ENCODE assay signal across 24 cellular contexts in the genomic region with DNA sequence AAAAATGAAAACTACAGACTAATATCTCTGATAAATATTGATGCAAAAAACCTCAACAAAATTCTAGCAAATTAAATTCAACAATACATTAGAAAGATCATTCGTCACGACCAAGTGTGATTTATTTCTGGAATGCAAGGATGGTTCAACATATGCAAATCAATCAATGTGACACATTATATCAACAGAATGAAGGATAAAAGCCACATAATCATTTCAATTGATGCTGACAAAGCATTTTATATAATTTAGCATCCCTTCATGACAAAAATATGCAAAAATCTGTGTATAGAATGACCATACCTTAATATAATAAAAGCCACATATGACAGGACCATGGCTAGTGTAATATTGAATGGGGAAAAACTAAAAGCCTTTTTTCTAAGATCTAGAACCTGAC.
DNase-seq lines count a peak whose midpoint lies in the region; ATAC-seq, FAIRE-seq and TF ChIP-seq lines count a peak whose summit lies in the region.
"Had no signal": no experiment of that assay in that cellular context is flagged by ENCODE, and none has a peak within 500 bp of the region (broad histone marks: within the 10 kb centered on the region; RNA-seq: fewer than 3 reads in every experiment).

No MANE protein-coding gene starts in this region.

- H2BK120ac ChIP-seq in H9 (ENCODE audit: low read depth, low read length, poor library complexity, severe bottlenecking): no peak overlapping the region

- no peak overlapping the region for H3K14ac ChIP-seq in H9 (ENCODE audit: insufficient read depth, low read length)

- H4K8ac ChIP-seq in H9 (replicated peaks; ENCODE audit: insufficient read length, low read depth, low read length): no peak overlapping the region

- no peak overlapping the region for H2BK5ac ChIP-seq in H9 (ENCODE audit: insufficient read length, low read length)

- H2BK12ac ChIP-seq in H9 (ENCODE audit: insufficient read length, low read depth, low read length): no peak overlapping the region

- no peak overlapping the region for H3K18ac ChIP-seq in H9 (ENCODE audit: insufficient read length, low read depth, low read length)

- H3K36me3 Mint-ChIP-seq in MCF 10A (ENCODE audit: insufficient read depth, unreplicated experiment) (no peaks in the 10 kb centered on the region), H9 (ENCODE audit: insufficient read depth in 1 of 3, low read depth in 3 of 3) (peaks cover 7 to 23% (median 8%) of the 10 kb centered on the region in 3 experiments; a peak in 5 of 7 replicates)
- H3K36me3 Mint-ChIP-seq: CD4-positive, alpha-beta memory T cell had no signal

- peaks cover 10% of the 10 kb centered on the region for H3K9me3 ChIP-seq in mammary epithelial cell (replicated peaks; ENCODE audit: insufficient read depth, low read length)
- H3K9me3 ChIP-seq in HEK293 (ENCODE audit: control insufficient read depth, insufficient read depth, low read depth, low read length): peaks cover 2% of the 10 kb centered on the region; the same call in 1 of the 2 replicates
- no peaks in the 10 kb centered on the region for H3K9me3 ChIP-seq in K562 (replicated peaks; ENCODE audit: control insufficient read depth, insufficient read depth, low read depth, low read length)
- H3K9me3 ChIP-seq in small intestine (ENCODE audit: control insufficient read depth, low read depth): no peaks in the 10 kb centered on the region
- peaks cover 11% of the 10 kb centered on the region for H3K9me3 ChIP-seq in H9 (ENCODE audit: control insufficient read depth, low read depth, low read length)
- H3K9me3 ChIP-seq: BE2C had no signal

- peaks cover 19% of the 10 kb centered on the region for H3K9me3 Mint-ChIP-seq in MCF 10A (ENCODE audit: unreplicated experiment)
- H3K9me3 Mint-ChIP-seq in H9: peaks cover 82 to 87% of the 10 kb centered on the region in 2 experiments

- no peak overlapping the region for H4K5ac ChIP-seq in H9 (ENCODE audit: insufficient read length, low read depth, low read length)

- no TSS peak for BruUV-seq in MCF 10A (replicated peaks; lab: Mats Ljungman, UMichigan)
- BruUV-seq in mammary epithelial cell (replicated peaks; lab: Mats Ljungman, UMichigan): no TSS peak
- BruUV-seq in K562 (replicated peaks; lab: Mats Ljungman, UMichigan): no TSS peak

- in situ Hi-C loops in mammary epithelial cell (cut with MboI; ENCODE audit: low sequenced_read_pairs in 2 of 2): no loop called here
- in situ Hi-C loops in K562 (cut with MboI): no loop called here

- POLR2A ChIA-PET in MCF 10A (lab: Yijun Ruan, JAX): interaction anchor here (2.5 kb wide), 1 partner anchor 11 kb away, joined by 10 read pairs; no protein-coding TSS in a partner anchor
- POLR2A ChIA-PET in HEK293 (lab: Yijun Ruan, JAX): no interaction called here
- POLR2A ChIA-PET in K562 (lab: Yijun Ruan, JAX): no interaction called here

- H3K4me1 Mint-ChIP-seq in MCF 10A (ENCODE audit: insufficient read depth, unreplicated experiment): peaks cover 25% of the 10 kb centered on the region
- peaks cover 2 to 3% of the 10 kb centered on the region in 2 experiments; a peak in 2 of 4 replicates for H3K4me1 Mint-ChIP-seq in H9
- H3K4me1 Mint-ChIP-seq: CD4-positive, alpha-beta memory T cell had no signal

- H2AK5ac ChIP-seq in H9 (ENCODE audit: insufficient read length, low read length): no peak overlapping the region

- H3K23me2 ChIP-seq in H9 (ENCODE audit: insufficient read length, low read depth, low read length, poor library complexity, severe bottlenecking): no peaks in the 10 kb centered on the region

- no peak for ATAC-seq in K562
- ATAC-seq: HCT116 had no signal

- TF ChIP-seq CTCF in MCF 10A (IDR thresholded peaks at IDR 0.05; ENCODE audit: unreplicated experiment) (no peak), mammary epithelial cell (conservative IDR thresholded peaks at IDR 0.05 in 1 of 2, IDR thresholded peaks at IDR 0.05 in 1 of 2; ENCODE audit: extremely low read depth in 1 of 2, insufficient read depth in 1 of 2, low read depth in 1 of 2, low read length in 2 of 2) (no peak), HEK293 (tag by site-specific recombination; IDR thresholded peaks at IDR 0.05) (no peak), K562 (IDR thresholded peaks at IDR 0.05 in 2 of 3, conservative IDR thresholded peaks at IDR 0.05 in 1 of 3; ENCODE audit: insufficient read depth in 2 of 3, low read depth in 1 of 3, low read length in 3 of 3) (no peak), H9 (conservative IDR thresholded peaks at IDR 0.05) (no peak)

- no peaks in the 10 kb centered on the region for H3K36me3 ChIP-seq in mammary epithelial cell (ENCODE audit: insufficient read depth, low read length)
- no peaks in the 10 kb centered on the region for H3K36me3 ChIP-seq in HEK293 (ENCODE audit: control insufficient read depth in 2 of 2, insufficient read depth in 1 of 2, low read length in 2 of 2)
- H3K36me3 ChIP-seq in K562 (ENCODE audit: control insufficient read depth, insufficient read depth, low read length): no peaks in the 10 kb centered on the region
- no peaks in the 10 kb centered on the region for H3K36me3 ChIP-seq in small intestine (ENCODE audit: control insufficient read depth in 2 of 2, insufficient read depth in 2 of 2, low read length in 2 of 2)
- H3K36me3 ChIP-seq: BE2C; BLaER1 treated with 17β-estradiol and CSF1 and Interleukin-3, amounts not matched to agents 10 nM and 100 nM had no signal

- intact Hi-C loops in MCF 10A (cut with micrococcal nuclease): loop anchor here (5.0 kb wide), 1 partner anchor 58 kb away; no protein-coding TSS in a partner anchor
- intact Hi-C loops in mammary epithelial cell (cut with micrococcal nuclease): no loop called here
- intact Hi-C loops in K562 (cut with micrococcal nuclease): no loop called here

- no peaks in the 10 kb centered on the region for H4K20me1 ChIP-seq in mammary epithelial cell (ENCODE audit: insufficient read depth, low read length)
- no peaks in the 10 kb centered on the region for H4K20me1 ChIP-seq in K562 (replicated peaks; ENCODE audit: control insufficient read depth, insufficient read depth, low read length)
- H4K20me1 ChIP-seq in H9 (ENCODE audit: control insufficient read depth, insufficient read depth, insufficient read length): no peaks in the 10 kb centered on the region
- H4K20me1 ChIP-seq: BLaER1 treated with 17β-estradiol and CSF1 and Interleukin-3, amounts not matched to agents 10 nM and 100 nM had no signal

- no peak overlapping the region for H3K23ac ChIP-seq in H9 (ENCODE audit: insufficient read length, low read depth, low read length)

- H3K4me3 ChIP-seq in mammary epithelial cell (replicated peaks in 1 of 3; ENCODE audit: insufficient read depth in 1 of 3, low read depth in 2 of 3, low read length in 3 of 3): no peak overlapping the region
- H3K4me3 ChIP-seq in HEK293 (ENCODE audit: low read depth, low read length): no peak overlapping the region
- H3K4me3 ChIP-seq in K562: no peak overlapping the region
- H3K4me3 ChIP-seq in small intestine (ENCODE audit: low read depth in 1 of 2, low read length in 2 of 2): no peak overlapping the region
- H3K4me3 ChIP-seq: BLaER1 treated with 17β-estradiol and CSF1 and Interleukin-3, amounts not matched to agents 10 nM and 100 nM had no signal

- TF ChIP-seq POLR2A in K562 (conservative IDR thresholded peaks at IDR 0.05): no peak

- H3T11ph ChIP-seq in H9 (ENCODE audit: low read length): no peak overlapping the region

- 55% methylated on average over 2 of the region's 2 CpGs for WGBS in mammary epithelial cell (ENCODE audit: low coverage, missing lambda C conversion rate)
- 0% methylated on average over 2 of the region's 2 CpGs for WGBS in K562 (ENCODE audit: insufficient coverage, low coverage, missing lambda C conversion rate)
- 84% methylated on average over 2 of the region's 2 CpGs for WGBS in small intestine, 3 donors
- WGBS in H9 (ENCODE audit: extremely low coverage, insufficient read length, low lambda C conversion rate): no CpG with 5 or more reads among the region's 2 CpGs

- H3K9me1 ChIP-seq in K562 (ENCODE audit: control insufficient read depth, insufficient read depth, low read length): no peaks in the 10 kb centered on the region

- H3K4me2 ChIP-seq in mammary epithelial cell (ENCODE audit: insufficient read depth, low read depth, low read length) (no peak overlapping the region), K562 (ENCODE audit: insufficient read depth, low read length) (no peak overlapping the region), H9 (ENCODE audit: insufficient read depth, insufficient read length, low read length) (no peak overlapping the region)
- H3K4me2 ChIP-seq: BLaER1 treated with 17β-estradiol and CSF1 and Interleukin-3, amounts not matched to agents 10 nM and 100 nM had no signal

- H3K27ac ChIP-seq in mammary epithelial cell (ENCODE audit: insufficient read depth, low read depth, low read length) (no peak overlapping the region), HEK293 (ENCODE audit: extremely low read depth, low read depth, low read length) (no peak overlapping the region), K562 (ENCODE audit: extremely low read depth, low read depth, low read length) (no peak overlapping the region), small intestine (ENCODE audit: low read depth in 1 of 2, low read length in 1 of 2) (no peak overlapping the region), H9 (ENCODE audit: insufficient read length, low read depth, low read length) (no peak overlapping the region)
- H3K27ac ChIP-seq: 22Rv1; BLaER1 treated with 17β-estradiol and CSF1 and Interleukin-3, amounts not matched to agents 10 nM and 100 nM had no signal

- H3K27me3 ChIP-seq in mammary epithelial cell (ENCODE audit: insufficient read depth, low read length) (no peaks in the 10 kb centered on the region), K562 (ENCODE audit: control insufficient read depth in 2 of 2, insufficient read depth in 2 of 2, low read length in 2 of 2) (no peaks in the 10 kb centered on the region), small intestine (ENCODE audit: control insufficient read depth in 2 of 2, insufficient read depth in 2 of 2, low read length in 2 of 2) (no peaks in the 10 kb centered on the region), H9 (ENCODE audit: insufficient read depth, low read length) (no peaks in the 10 kb centered on the region)
- H3K27me3 ChIP-seq: BE2C had no signal

- FAIRE-seq in K562 (lab: Jason Lieb, UNC): no peak
- peak; percentile 62 for FAIRE-seq in small intestine (lab: Jason Lieb, UNC)
- FAIRE-seq: A204.1, G401.6, GM12892 had no signal

- no peak overlapping the region for H3K4me3 Mint-ChIP-seq in MCF 10A (ENCODE audit: unreplicated experiment)
- H3K4me3 Mint-ChIP-seq in H9: no peak overlapping the region
- H3K4me3 Mint-ChIP-seq: CD4-positive, alpha-beta memory T cell; HFFc6 had no signal

- H3K79me2 ChIP-seq in mammary epithelial cell (ENCODE audit: insufficient read depth, low read length) (no peaks in the 10 kb centered on the region), K562 (ENCODE audit: control insufficient read depth, insufficient read depth, low read length) (no peaks in the 10 kb centered on the region), H9 (ENCODE audit: insufficient read depth, low read length) (no peaks in the 10 kb centered on the region)

- TF ChIP-seq EP300 in K562 (IDR thresholded peaks at IDR 0.05; ENCODE audit: low read length): no peak

- no peak for TF ChIP-seq RAD21 in K562 (CRISPR knock-in tag; conservative IDR thresholded peaks at IDR 0.05 in 1 of 2, IDR thresholded peaks at IDR 0.05 in 1 of 2)

- DNase-seq in MCF 10A (ENCODE audit: unreplicated experiment) (no peak), mammary epithelial cell (no peak), K562 (ENCODE audit: extremely low read depth in 1 of 4, low spot score in 3 of 4) (no peak), small intestine (no peak), OCI-M1 (lab: John Stamatoyannopoulos, UW) (no peak), NCI-H1105 treated with DMSO at 0.1 percent for 48 hours (lab: John Stamatoyannopoulos, UW) (no peak), H9 (no peak)
- DNase-seq: ACHN; AML-193; BE2C; CD4-positive, alpha-beta memory T cell; COR-L47; DMS153; DND-41; GOT3; H7; HFFc6 had no signal

- CTCF ChIA-PET in MCF 10A (lab: Yijun Ruan, JAX): no interaction called here
- CTCF ChIA-PET in mammary epithelial cell (lab: Charles Lee; ENCODE audit: low non-redundant PET): no interaction called here
- CTCF ChIA-PET in HEK293 (lab: Yijun Ruan, JAX): no interaction called here
- CTCF ChIA-PET in K562 (lab: Yijun Ruan, JAX; ENCODE audit: low intra/inter-chr PET ratio): no interaction called here

- H3K27me3 Mint-ChIP-seq in MCF 10A (ENCODE audit: insufficient read depth, unreplicated experiment): no peaks in the 10 kb centered on the region
- H3K27me3 Mint-ChIP-seq in H9 (ENCODE audit: low read depth): no peaks in the 10 kb centered on the region
- H3K27me3 Mint-ChIP-seq: CD4-positive, alpha-beta memory T cell had no signal

- H3K9ac ChIP-seq in mammary epithelial cell (ENCODE audit: insufficient read depth, low read length) (no peak overlapping the region), K562 (ENCODE audit: insufficient read depth in 1 of 2, low read depth in 2 of 2, low read length in 2 of 2) (no peak overlapping the region), H9 (ENCODE audit: extremely low read depth, insufficient read length, low read length) (no peak overlapping the region)
- H3K9ac ChIP-seq: BLaER1 treated with 17β-estradiol and CSF1 and Interleukin-3, amounts not matched to agents 10 nM and 100 nM had no signal

- H3K56ac ChIP-seq in H9 (ENCODE audit: insufficient read length, low read depth, low read length): no peak overlapping the region

- H3K27ac Mint-ChIP-seq in MCF 10A (ENCODE audit: low read depth, unreplicated experiment) (peak overlapping the region; percentile 99), H9 (no peak overlapping the region)
- H3K27ac Mint-ChIP-seq: CD4-positive, alpha-beta memory T cell; HFFc6 had no signal

- H3K79me1 ChIP-seq in H9 (ENCODE audit: insufficient read depth, low read depth, low read length, poor library complexity, severe bottlenecking): no peaks in the 10 kb centered on the region

- no peak overlapping the region for H4K91ac ChIP-seq in H9 (ENCODE audit: insufficient read length, low read depth, low read length)

- no peak overlapping the region for H2BK20ac ChIP-seq in H9 (ENCODE audit: low read depth, low read length, poor library complexity, severe bottlenecking)

- H3K4me1 ChIP-seq in mammary epithelial cell (ENCODE audit: insufficient read depth, low read length): no peaks in the 10 kb centered on the region
- no peaks in the 10 kb centered on the region for H3K4me1 ChIP-seq in HEK293 (ENCODE audit: control insufficient read depth, insufficient read depth, low read length)
- H3K4me1 ChIP-seq in K562 (replicated peaks in 1 of 2; ENCODE audit: control insufficient read depth in 2 of 2, insufficient read depth in 2 of 2, low read length in 2 of 2): no peaks in the 10 kb centered on the region
- H3K4me1 ChIP-seq in small intestine (ENCODE audit: control insufficient read depth in 2 of 2, insufficient read depth in 1 of 2, low read depth in 1 of 2, low read length in 1 of 2): no peaks in the 10 kb centered on the region
- no peaks in the 10 kb centered on the region for H3K4me1 ChIP-seq in H9 (ENCODE audit: insufficient read depth, low read length)
- H3K4me1 ChIP-seq: BE2C; BLaER1 treated with 17β-estradiol and CSF1 and Interleukin-3, amounts not matched to agents 10 nM and 100 nM had no signal

- dilution Hi-C loops in mammary epithelial cell (cut with HindIII; ENCODE audit: low sequenced_read_pairs): no loop called here

- no peak overlapping the region for H2AFZ ChIP-seq in mammary epithelial cell (ENCODE audit: low read depth, low read length)
- H2AFZ ChIP-seq in K562 (ENCODE audit: low read depth, low read length): no peak overlapping the region
- H2AFZ ChIP-seq in H9 (ENCODE audit: low read length): no peak overlapping the region

- no peak overlapping the region for H2BK15ac ChIP-seq in H9 (ENCODE audit: low read depth, low read length)

- no peak overlapping the region for H3K4ac ChIP-seq in H9 (ENCODE audit: low read depth, low read length)
